ENCODE assay signal across 11 cellular contexts in genomic region chr16:4404967-4405696, GRCh38. TPM values are rescaled to one million over a fixed set of nuclear protein-coding genes. Genes with fewer than 3 reads are reported as not detected.
DNase-seq lines count a peak whose midpoint lies in the region; TF ChIP-seq lines count a peak whose summit lies in the region.
"Had no signal": no experiment of that assay in that cellular context is flagged by ENCODE, and none has a peak within 500 bp of the region (broad histone marks: within the 10 kb centered on the region; RNA-seq: fewer than 3 reads in every experiment).

No MANE protein-coding gene starts in this region.

- no peak overlapping the region for H3K4ac ChIP-seq in H9 (ENCODE audit: low read depth, low read length)

- H4K8ac ChIP-seq in H9 (replicated peaks; ENCODE audit: insufficient read length, low read depth, low read length): no peak overlapping the region

- H4K91ac ChIP-seq in H9 (ENCODE audit: insufficient read length, low read depth, low read length): no peak overlapping the region

- H2BK15ac ChIP-seq in H9 (ENCODE audit: low read depth, low read length): no peak overlapping the region

- peaks cover 12% of the 10 kb centered on the region for H3K4me1 ChIP-seq in CD4-positive, alpha-beta memory T cell (ENCODE audit: insufficient read depth, low read length)
- no peaks in the 10 kb centered on the region for H3K4me1 ChIP-seq in H9 (ENCODE audit: insufficient read depth, low read length)

- intact Hi-C loops in CD4-positive, alpha-beta memory T cell (cut with micrococcal nuclease): no loop called here
- intact Hi-C loops in MCF 10A (cut with micrococcal nuclease): loop anchor here (5.0 kb wide), 3 partner anchors 113 to 203 kb away; partner anchors contain the start of gene TFAP4

- H4K5ac ChIP-seq in H9 (ENCODE audit: insufficient read length, low read depth, low read length): no peak overlapping the region

- no peaks in the 10 kb centered on the region for H3K79me1 ChIP-seq in H9 (ENCODE audit: insufficient read depth, low read depth, low read length, poor library complexity, severe bottlenecking)

- H3K4me3 Mint-ChIP-seq in CD4-positive, alpha-beta memory T cell: peak overlapping the region in 3 of 8 donors; percentile 44 to 73 (median 54)
- H3K4me3 Mint-ChIP-seq in H9: peak overlapping the region in 1 of 2 experiments; percentile 59; a peak in 1 of 5 replicates
- peak overlapping the region; percentile 61 for H3K4me3 Mint-ChIP-seq in glutamatergic neuron (ENCODE audit: unreplicated experiment)
- no peak overlapping the region for H3K4me3 Mint-ChIP-seq in MCF 10A (ENCODE audit: unreplicated experiment)
- H3K4me3 Mint-ChIP-seq: activated T-cell treated with anti-CD3 and anti-CD28 coated beads, Interleukin-2, amount 50 U/mL, for 24 hours had no signal

- H3K9ac ChIP-seq in H9 (ENCODE audit: extremely low read depth, insufficient read length, low read length): no peak overlapping the region

- no peak overlapping the region for H2AK5ac ChIP-seq in H9 (ENCODE audit: insufficient read length, low read length)

- no peak overlapping the region for H3K4me2 ChIP-seq in H9 (ENCODE audit: insufficient read depth, insufficient read length, low read length)

- no peak overlapping the region for H3K27ac ChIP-seq in CD4-positive, alpha-beta memory T cell (ENCODE audit: low read depth, low read length)
- no peak overlapping the region for H3K27ac ChIP-seq in H9 (ENCODE audit: insufficient read length, low read depth, low read length)
- H3K27ac ChIP-seq: colonic mucosa, esophagus muscularis mucosa had no signal

- peak in 3 of 5 donors; percentile 16 to 43 (median 23) for DNase-seq in CD4-positive, alpha-beta memory T cell
- DNase-seq in H9: peak; percentile 55
- DNase-seq in glutamatergic neuron: no peak
- no peak for DNase-seq in amniotic stem cell (lab: John Stamatoyannopoulos, UW)
- DNase-seq in MCF 10A (ENCODE audit: unreplicated experiment): no peak
- no peak for DNase-seq in COLO668 (lab: John Stamatoyannopoulos, UW; ENCODE audit: unreplicated experiment)
- DNase-seq: activated CD4-positive, alpha-beta T cell treated with anti-CD3 and anti-CD28 coated beads for 4 hours had no signal

- no peaks in the 10 kb centered on the region for H3K9me3 ChIP-seq in CD4-positive, alpha-beta memory T cell (ENCODE audit: control insufficient read depth in 1 of 2, low read length in 2 of 2)
- no peaks in the 10 kb centered on the region for H3K9me3 ChIP-seq in H9 (ENCODE audit: control insufficient read depth, low read depth, low read length)
- H3K9me3 ChIP-seq: colonic mucosa, esophagus muscularis mucosa had no signal

- H3K18ac ChIP-seq in H9 (ENCODE audit: insufficient read length, low read depth, low read length): no peak overlapping the region

- H2AFZ ChIP-seq in H9 (ENCODE audit: low read length): no peak overlapping the region

- no TSS peak for BruUV-seq in MCF 10A (replicated peaks; lab: Mats Ljungman, UMichigan)

- peaks cover 83% of the 10 kb centered on the region for H3K36me3 ChIP-seq in CD4-positive, alpha-beta memory T cell (ENCODE audit: insufficient read depth, low read length)
- H3K36me3 ChIP-seq: colonic mucosa had no signal

- H2BK20ac ChIP-seq in H9 (ENCODE audit: low read depth, low read length, poor library complexity, severe bottlenecking): no peak overlapping the region

- POLR2A ChIA-PET in CD4-positive, alpha-beta memory T cell (lab: Charles Lee; ENCODE audit: partially characterized antibody): interaction anchor here (1.3 kb wide), 1 partner anchor 11 kb away, joined by 4 read pairs; the partner anchor contains the start of gene CORO7
- POLR2A ChIA-PET in MCF 10A (lab: Yijun Ruan, JAX): no interaction called here

- H4K20me1 ChIP-seq in H9 (ENCODE audit: control insufficient read depth, insufficient read depth, insufficient read length): no peaks in the 10 kb centered on the region

- H3K23ac ChIP-seq in H9 (ENCODE audit: insufficient read length, low read depth, low read length): no peak overlapping the region

- peaks cover 0 to 19% (median 0%) of the 10 kb centered on the region in 8 donors for H3K9me3 Mint-ChIP-seq in CD4-positive, alpha-beta memory T cell
- H3K9me3 Mint-ChIP-seq in H9 (no peaks in the 10 kb centered on the region; a peak in 2 of 5 replicates), glutamatergic neuron (ENCODE audit: unreplicated experiment) (peaks cover 7% of the 10 kb centered on the region), MCF 10A (ENCODE audit: unreplicated experiment) (no peaks in the 10 kb centered on the region)
- H3K9me3 Mint-ChIP-seq: activated T-cell treated with anti-CD3 and anti-CD28 coated beads, Interleukin-2, amount 50 U/mL, for 24 hours had no signal

- H3K27me3 Mint-ChIP-seq in CD4-positive, alpha-beta memory T cell: no peaks in the 10 kb centered on the region
- no peaks in the 10 kb centered on the region for H3K27me3 Mint-ChIP-seq in H9 (ENCODE audit: low read depth)
- peaks cover 8% of the 10 kb centered on the region for H3K27me3 Mint-ChIP-seq in glutamatergic neuron (ENCODE audit: unreplicated experiment)
- H3K27me3 Mint-ChIP-seq in MCF 10A (ENCODE audit: insufficient read depth, unreplicated experiment): no peaks in the 10 kb centered on the region
- H3K27me3 Mint-ChIP-seq: activated T-cell treated with anti-CD3 and anti-CD28 coated beads, Interleukin-2, amount 50 U/mL, for 24 hours had no signal

- H3K4me3 ChIP-seq in CD4-positive, alpha-beta memory T cell (ENCODE audit: low read length in 2 of 2): no peak overlapping the region
- H3K4me3 ChIP-seq: colonic mucosa, esophagus muscularis mucosa had no signal

- H3K27ac Mint-ChIP-seq in CD4-positive, alpha-beta memory T cell: peak overlapping the region; percentile 55 to 95 (median 86)
- peak overlapping the region in 1 of 3 experiments; percentile 15; a peak in 1 of 7 replicates for H3K27ac Mint-ChIP-seq in H9
- no peak overlapping the region for H3K27ac Mint-ChIP-seq in glutamatergic neuron (ENCODE audit: unreplicated experiment)
- no peak overlapping the region for H3K27ac Mint-ChIP-seq in MCF 10A (ENCODE audit: low read depth, unreplicated experiment)
- H3K27ac Mint-ChIP-seq: activated T-cell treated with anti-CD3 and anti-CD28 coated beads, Interleukin-2, amount 50 U/mL, for 24 hours had no signal

- H3T11ph ChIP-seq in H9 (ENCODE audit: low read length): no peak overlapping the region

- no CpG with 5 or more reads among the region's 24 CpGs for WGBS in H9 (ENCODE audit: extremely low coverage, insufficient read length, low lambda C conversion rate)

- CTCF ChIA-PET in CD4-positive, alpha-beta memory T cell (lab: Charles Lee; ENCODE audit: partially characterized antibody): interaction anchor here (0.6 to 3.9 kb wide), 8 partner anchors 8 to 116 kb away, joined by 3 to 50 read pairs (median 4); no protein-coding TSS in a partner anchor
- CTCF ChIA-PET in MCF 10A (lab: Yijun Ruan, JAX): interaction anchor here (0.7 to 10.1 kb wide), 9 partner anchors 10 to 135 kb away, joined by 3 to 263 read pairs (median 5); partner anchors contain the start of gene VASN

- H2BK120ac ChIP-seq in H9 (ENCODE audit: low read depth, low read length, poor library complexity, severe bottlenecking): no peak overlapping the region

- H3K36me3 Mint-ChIP-seq in CD4-positive, alpha-beta memory T cell: peaks cover 30 to 74% of the 10 kb centered on the region in 2 donors
- H3K36me3 Mint-ChIP-seq in H9 (ENCODE audit: insufficient read depth in 1 of 3, low read depth in 3 of 3) (peaks cover 0 to 15% (median 4%) of the 10 kb centered on the region in 3 experiments; a peak in 4 of 7 replicates), glutamatergic neuron (ENCODE audit: unreplicated experiment) (no peaks in the 10 kb centered on the region), MCF 10A (ENCODE audit: insufficient read depth, unreplicated experiment) (peaks cover 14% of the 10 kb centered on the region)

- no peaks in the 10 kb centered on the region for H3K27me3 ChIP-seq in CD4-positive, alpha-beta memory T cell (ENCODE audit: insufficient read depth, low read length)
- H3K27me3 ChIP-seq in H9 (ENCODE audit: insufficient read depth, low read length): no peaks in the 10 kb centered on the region
- H3K27me3 ChIP-seq: colonic mucosa, esophagus muscularis mucosa had no signal

- TF ChIP-seq CTCF in H9 (conservative IDR thresholded peaks at IDR 0.05): no peak
- TF ChIP-seq CTCF in glutamatergic neuron (IDR thresholded peaks at IDR 0.05; ENCODE audit: partially characterized antibody, unreplicated experiment): no peak
- TF ChIP-seq CTCF in MCF 10A (IDR thresholded peaks at IDR 0.05; ENCODE audit: unreplicated experiment): no peak

- no peak overlapping the region for H2BK12ac ChIP-seq in H9 (ENCODE audit: insufficient read length, low read depth, low read length)

- H3K4me1 Mint-ChIP-seq in CD4-positive, alpha-beta memory T cell: peaks cover 13 to 37% (median 20%) of the 10 kb centered on the region in 4 donors
- peaks cover 6 to 8% of the 10 kb centered on the region in 2 experiments for H3K4me1 Mint-ChIP-seq in H9
- peaks cover 14% of the 10 kb centered on the region for H3K4me1 Mint-ChIP-seq in glutamatergic neuron (ENCODE audit: low read depth, unreplicated experiment)
- H3K4me1 Mint-ChIP-seq in MCF 10A (ENCODE audit: insufficient read depth, unreplicated experiment): peaks cover under 1% of the 10 kb centered on the region

- H2BK5ac ChIP-seq in H9 (ENCODE audit: insufficient read length, low read length): no peak overlapping the region

- no peak overlapping the region for H3K56ac ChIP-seq in H9 (ENCODE audit: insufficient read length, low read depth, low read length)

- no peak overlapping the region; the same call in 1 of the 2 replicates for H3K14ac ChIP-seq in H9 (ENCODE audit: insufficient read depth, low read length)

- H3K23me2 ChIP-seq in H9 (ENCODE audit: insufficient read length, low read depth, low read length, poor library complexity, severe bottlenecking): no peaks in the 10 kb centered on the region

- no peaks in the 10 kb centered on the region for H3K79me2 ChIP-seq in H9 (ENCODE audit: insufficient read depth, low read length)

RNA-seq across cellular contexts. Expression of gene CORO7, which starts 11.3 kb away (rescaled TPM):
- 100 to 1,000 TPM; 176 to 184 TPM for total RNA-seq in CD4-positive, alpha-beta memory T cell
- polyA plus RNA-seq in CD4-positive, alpha-beta memory T cell: 100 to 1,000 TPM in 1 of 2 donors, 10 to 100 TPM in 1; 48.2 to 139 TPM
- total RNA-seq in H9 (2021) (33.8 and 38.4 TPM in 2 replicates), glutamatergic neuron (ENCODE audit: unreplicated experiment) (200 TPM), MCF 10A (2022) (20.3 and 24.9 TPM in 2 replicates)

RNA-seq across cellular contexts. Expression of gene DNAJA3, which starts 20.5 kb away (rescaled TPM):
- 10 to 100 TPM; 67.5 to 71.1 TPM for total RNA-seq in CD4-positive, alpha-beta memory T cell
- 10 to 100 TPM; 52.4 to 55.5 TPM for polyA plus RNA-seq in CD4-positive, alpha-beta memory T cell
- total RNA-seq in H9 (2021) (56.2 and 60.5 TPM in 2 replicates), glutamatergic neuron (ENCODE audit: unreplicated experiment) (32.6 TPM), MCF 10A (2022) (98.1 and 101 TPM in 2 replicates)

RNA-seq across cellular contexts. Expression of gene VASN, which starts 33.5 kb away (rescaled TPM):
- total RNA-seq in CD4-positive, alpha-beta memory T cell: under 1 TPM; 0.11 to 0.29 TPM
- under 1 TPM in 1 of 2 donors, not detected in 1; 0.16 TPM for polyA plus RNA-seq in CD4-positive, alpha-beta memory T cell
- 10.8 and 11.0 TPM in 2 replicates for total RNA-seq in H9 (2021)
- total RNA-seq in glutamatergic neuron (ENCODE audit: unreplicated experiment): 4.1 TPM
- 4.0 and 7.1 TPM in 2 replicates for total RNA-seq in MCF 10A (2022)
- total RNA-seq: T-helper 2 cell treated with Interferon-gamma antibody and Interleukin-4, amounts not matched to agents 100 ng/mL and 5 ng/mL, for 36 hours had no signal

RNA-seq across cellular contexts. Expression of gene PAM16, which starts 54.0 kb away (rescaled TPM):
- total RNA-seq in CD4-positive, alpha-beta memory T cell: 10 to 100 TPM; 38.6 to 54.8 TPM
- 10 to 100 TPM; 34.6 to 34.8 TPM for polyA plus RNA-seq in CD4-positive, alpha-beta memory T cell
- total RNA-seq in H9 (2021): 80.4 and 81.8 TPM in 2 replicates
- total RNA-seq in glutamatergic neuron (ENCODE audit: unreplicated experiment): 33.1 TPM
- total RNA-seq in MCF 10A (2022): 71.8 and 117 TPM in 2 replicates

Comparison
In these comparisons a context has a peak if more than half of its experiments do, and no peak if none do; other contexts are left out.
1. DNase-seq: peak in CD4-positive, alpha-beta memory T cell (3 of 5) and H9 (single experiment); none in glutamatergic neuron (single experiment), amniotic stem cell (single experiment), MCF 10A (single experiment) and COLO668 (single experiment).
2. H3K27ac Mint-ChIP-seq: peak in CD4-positive, alpha-beta memory T cell (7 of 7); none in glutamatergic neuron (single experiment) and MCF 10A (single experiment).